In the genomic region with DNA sequence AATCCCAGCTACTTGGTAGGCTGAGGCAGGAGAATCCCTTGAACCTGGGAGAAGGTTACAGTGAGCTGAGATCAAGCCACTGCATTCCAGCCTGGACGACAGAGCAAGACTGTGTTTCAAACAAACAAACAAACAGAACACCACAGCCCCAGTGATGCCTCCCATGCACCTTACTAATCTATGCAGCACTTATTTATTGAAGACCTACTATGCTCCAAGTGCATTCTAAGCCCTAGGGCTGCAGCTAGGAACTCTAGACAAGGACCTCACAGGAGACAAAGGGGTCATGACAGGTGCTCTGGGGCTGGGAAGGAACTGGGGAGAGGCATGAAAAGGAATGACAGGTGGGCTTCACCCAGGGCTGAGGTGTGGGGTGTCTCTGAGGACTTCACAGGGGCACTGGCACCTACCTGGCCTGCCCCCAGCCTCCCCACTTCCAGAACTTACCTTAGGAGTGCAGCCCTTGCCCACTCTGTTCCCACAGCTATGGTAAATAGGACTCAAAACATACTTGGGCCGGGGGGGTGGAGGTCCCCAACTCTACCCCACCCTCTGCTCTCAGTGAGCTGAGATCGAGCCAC, we compare ENCODE assay signal across 14 cellular contexts.
"Had no signal": no experiment of that assay in that cellular context is flagged by ENCODE, and none has a peak within 500 bp of the region (broad histone marks: within the 10 kb centered on the region; RNA-seq: fewer than 3 reads in every experiment).

No MANE protein-coding gene starts in this region.

- H3K4me3 ChIP-seq: body of pancreas, upper lobe of right lung had no signal

- DNase-seq: activated CD4-positive, alpha-beta memory T cell treated with anti-CD3 and anti-CD28 coated beads, Interleukin-2, amount 10 ng/mL, durations not matched to agents 7 days and 5 days; activated CD4-positive, alpha-beta T cell treated with anti-CD3 and anti-CD28 coated beads for 36 hours; activated naive CD4-positive, alpha-beta T cell treated with anti-CD3 and anti-CD28 coated beads, Interleukin-2, amount 50 U/mL, for 16 hours; activated T-cell treated with anti-CD3 and anti-CD28 coated beads, Interleukin-2, amount 50 U/mL, for 24 hours; amniotic stem cell; body of pancreas; effector memory CD4-positive, alpha-beta T cell; foreskin melanocyte; stimulated activated CD4-positive, alpha-beta T cell treated with anti-CD3 and anti-CD28 coated beads, Interleukin-4, amount 100 ng/mL, for 4 hours; stimulated activated CD8-positive, alpha-beta memory T cell treated with anti-CD3 and anti-CD28 coated beads, Interleukin-4, amount 100 ng/mL, for 48 hours; stimulated activated naive CD4-positive, alpha-beta T cell treated with Interleukin-2 at 50 U/mL for 16 hours; T-helper 17 cell; upper lobe of right lung; WERI-Rb-1 had no signal

- H3K27ac ChIP-seq: upper lobe of right lung, WERI-Rb-1 had no signal

- H3K27me3 ChIP-seq: body of pancreas had no signal

- H3K36me3 ChIP-seq: upper lobe of right lung, WERI-Rb-1 had no signal

- ATAC-seq: activated CD4-positive, alpha-beta T cell treated with anti-CD3 and anti-CD28 coated beads for 36 hours; body of pancreas; T-helper 17 cell; upper lobe of right lung had no signal

- H3K9me3 ChIP-seq: body of pancreas, upper lobe of right lung had no signal
